ENCODE assay signal across 19 cellular contexts in genomic region chr5:97141539-97141938, GRCh38. TPM values are rescaled to one million over a fixed set of nuclear protein-coding genes. Genes with fewer than 3 reads are reported as not detected.
"Had no signal": no experiment of that assay in that cellular context is flagged by ENCODE, and none has a peak within 500 bp of the region (broad histone marks: within the 10 kb centered on the region; RNA-seq: fewer than 3 reads in every experiment).

No MANE protein-coding gene starts in this region.

- ATAC-seq: activated naive CD8-positive, alpha-beta T cell treated with anti-CD3 and anti-CD28 coated beads, Interleukin-2, amount 50 U/mL, for 24 hours had no signal

- H3K4me1 Mint-ChIP-seq: activated naive CD8-positive, alpha-beta T cell treated with anti-CD3 and anti-CD28 coated beads, Interleukin-2, amount 50 U/mL, for 24 hours had no signal

- H3K9me3 Mint-ChIP-seq: activated naive CD4-positive, alpha-beta T cell treated with anti-CD3 and anti-CD28 coated beads for 36 hours; activated naive CD8-positive, alpha-beta T cell treated with anti-CD3 and anti-CD28 coated beads, Interleukin-2, amount 50 U/mL, for 24 hours; activated T-helper 2 cell treated with anti-CD3 and anti-CD28 coated beads, Interferon-gamma antibody, Interleukin-2, Interleukin-4, amounts not matched to agents 10 μg/mL and 5 μg/mL and 100 μg/mL, durations not matched to agents 14 hours and 24 hours and 36 hours; dendritic cell treated with granulocyte-macrophage colony-stimulating factor and Interleukin-4, amounts not matched to agents 40 ng/mL and 50 ng/mL, for 4 days had no signal

- H3K27ac ChIP-seq: breast epithelium, tibial artery, vagina had no signal

- H3K27me3 Mint-ChIP-seq: activated naive CD8-positive, alpha-beta T cell treated with anti-CD3 and anti-CD28 coated beads, Interleukin-2, amount 50 U/mL, for 24 hours; dendritic cell treated with granulocyte-macrophage colony-stimulating factor and Interleukin-4, amounts not matched to agents 40 ng/mL and 50 ng/mL, for 4 days had no signal

- DNase-seq: activated CD4-positive, CD25-positive, alpha-beta regulatory T cell treated with anti-CD3 and anti-CD28 coated beads, Interleukin-2, amount 50 U/mL, for 72 hours; activated naive CD4-positive, alpha-beta T cell treated with anti-CD3 and anti-CD28 coated beads for 36 hours; activated naive CD8-positive, alpha-beta T cell treated with anti-CD3 and anti-CD28 coated beads, Interleukin-2, amount 50 U/mL, for 24 hours; aorta; nucleus accumbens; stimulated activated CD4-positive, alpha-beta T cell treated with anti-CD3 and anti-CD28 coated beads, Interleukin-2, amount 100 ng/mL, for 48 hours; stimulated activated naive CD4-positive, alpha-beta T cell; SW 1271; tibial artery had no signal

- H3K9me3 ChIP-seq: breast epithelium, tibial artery, vagina had no signal

- H3K4me1 ChIP-seq: breast epithelium, tibial artery, vagina had no signal

- H3K4me3 ChIP-seq: breast epithelium, tibial artery, vagina had no signal

- H3K4me3 Mint-ChIP-seq: activated naive CD4-positive, alpha-beta T cell treated with anti-CD3 and anti-CD28 coated beads for 36 hours; activated naive CD8-positive, alpha-beta T cell treated with anti-CD3 and anti-CD28 coated beads, Interleukin-2, amount 50 U/mL, for 24 hours; dendritic cell treated with granulocyte-macrophage colony-stimulating factor and Interleukin-4, amounts not matched to agents 40 ng/mL and 50 ng/mL, for 4 days had no signal

- H3K27me3 ChIP-seq: breast epithelium, vagina had no signal

- H3K27ac Mint-ChIP-seq: activated naive CD4-positive, alpha-beta T cell treated with anti-CD3 and anti-CD28 coated beads for 36 hours; activated naive CD8-positive, alpha-beta T cell treated with anti-CD3 and anti-CD28 coated beads, Interleukin-2, amount 50 U/mL, for 24 hours; activated T-helper 2 cell treated with anti-CD3 and anti-CD28 coated beads, Interferon-gamma antibody, Interleukin-2, Interleukin-4, amounts not matched to agents 10 μg/mL and 5 μg/mL and 100 μg/mL, durations not matched to agents 14 hours and 24 hours and 36 hours; dendritic cell treated with granulocyte-macrophage colony-stimulating factor and Interleukin-4, amounts not matched to agents 40 ng/mL and 50 ng/mL, for 4 days had no signal

- H3K36me3 ChIP-seq: breast epithelium, tibial artery, vagina had no signal

RNA-seq across cellular contexts. Expression of gene LIX1, which starts 0.9 kb away (rescaled TPM):
- total RNA-seq: activated naive CD4-positive, alpha-beta T cell treated with anti-CD3 and anti-CD28 coated beads for 36 hours; activated T-helper 2 cell treated with anti-CD3 and anti-CD28 coated beads, Interferon-gamma antibody, Interleukin-2, Interleukin-4, amounts not matched to agents 10 μg/mL and 5 μg/mL and 100 μg/mL, durations not matched to agents 14 hours and 24 hours and 36 hours; aorta; liver; mesenteric fat pad; posterior vena cava; subcutaneous adipose tissue; T-helper 2 cell treated with Interferon-gamma antibody and Interleukin-4, amounts not matched to agents 100 ng/mL and 5 ng/mL, for 36 hours; vagina had no signal
- polyA plus RNA-seq: aorta, esophagus, liver had no signal
